Comparison of ENCODE assay signal across 19 cellular contexts in genomic region chr19:2814426-2814825, GRCh38. TPM values are rescaled to one million over a fixed set of nuclear protein-coding genes. Genes with fewer than 3 reads are reported as not detected.
DNase-seq lines count a peak whose midpoint lies in the region; ATAC-seq and TF ChIP-seq lines count a peak whose summit lies in the region.
"Had no signal": no experiment of that assay in that cellular context is flagged by ENCODE, and none has a peak within 500 bp of the region (broad histone marks: within the 10 kb centered on the region; RNA-seq: fewer than 3 reads in every experiment).

No MANE protein-coding gene starts in this region.

- 96% methylated on average over 11 of the region's 11 CpGs for WGBS in SK-N-SH (ENCODE audit: low lambda C conversion rate)

- H3F3A ChIP-seq in SK-N-SH (replicated peaks; ENCODE audit: insufficient read depth) = no peaks in the 10 kb centered on the region

- TF ChIP-seq RAD21 in SK-N-SH (IDR thresholded peaks at IDR 0.05; ENCODE audit: low read length) = no peak

- no peaks in the 10 kb centered on the region for H3K27me3 ChIP-seq in SK-N-SH (ENCODE audit: insufficient read depth)
- no peaks in the 10 kb centered on the region for H3K27me3 ChIP-seq in osteoblast (ENCODE audit: insufficient read depth, low read length)
- H3K27me3 ChIP-seq: BLaER1 had no signal

- H4K20me1 ChIP-seq in SK-N-SH (ENCODE audit: insufficient read depth) = no peaks in the 10 kb centered on the region
- H4K20me1 ChIP-seq in osteoblast (ENCODE audit: insufficient read depth, low read length) = no peaks in the 10 kb centered on the region

- ATAC-seq in SK-N-SH treated with all-trans-retinoic acid at 6 μM for 48 hours (no peak), HG03432 (IDR thresholded peaks at IDR 0.05; ENCODE audit: unreplicated experiment) (no peak), HG02973 (IDR thresholded peaks at IDR 0.05; ENCODE audit: unreplicated experiment) (no peak), HG03442 (IDR thresholded peaks at IDR 0.05; ENCODE audit: unreplicated experiment) (no peak), HG03095 (IDR thresholded peaks at IDR 0.05; ENCODE audit: unreplicated experiment) (no peak)
- ATAC-seq: GM23338 had no signal

- H2AFZ ChIP-seq in SK-N-SH (ENCODE audit: low read depth) = no peak overlapping the region
- no peak overlapping the region for H2AFZ ChIP-seq in osteoblast (ENCODE audit: low read length)
- H2AFZ ChIP-seq: GM23338 had no signal

- H3K4me3 ChIP-seq in SK-N-SH (ENCODE audit: low read depth in 2 of 2, low read length in 1 of 2) (no peak overlapping the region), osteoblast (ENCODE audit: insufficient read depth, low read length) (no peak overlapping the region)
- H3K4me3 ChIP-seq: BLaER1, GM23338 had no signal

- DNase-seq in SK-N-SH (peak; percentile 13), islet precursor cell (peak; percentile 36), osteoblast (ENCODE audit: insufficient read length, low spot score, missing footprints) (peak; percentile 83)
- DNase-seq: AML-193; Caco-2; CD8-positive, alpha-beta memory T cell; DMS79 treated with DMSO at 0.1 percent for 48 hours; EL; KBM-7 had no signal

- peaks cover 0 to 23% of the 10 kb centered on the region in 2 experiments; a peak in 1 of 4 replicates for H3K4me1 ChIP-seq in SK-N-SH (ENCODE audit: control insufficient read depth in 1 of 2, insufficient read depth in 2 of 2, low read depth in 1 of 2, low read length in 1 of 2)
- no peaks in the 10 kb centered on the region for H3K4me1 ChIP-seq in osteoblast (ENCODE audit: insufficient read depth, low read length)

- no peak overlapping the region for H3K9ac ChIP-seq in SK-N-SH
- H3K9ac ChIP-seq: BLaER1 had no signal

- TF ChIP-seq CTCF in SK-N-SH (IDR thresholded peaks at IDR 0.05) (no peak), osteoblast (IDR thresholded peaks at IDR 0.05; ENCODE audit: extremely low read depth, low read depth, low read length) (no peak)

- H3K9me2 ChIP-seq in SK-N-SH = no peaks in the 10 kb centered on the region

- POLR2A ChIA-PET in SK-N-SH (lab: Yijun Ruan, JAX) = interaction anchor here (1.0 kb wide), 1 partner anchor 31 kb away, joined by 3 read pairs; the partner anchor contains the start of gene SGTA

- H3K36me3 ChIP-seq in SK-N-SH (replicated peaks in 1 of 2; ENCODE audit: control insufficient read depth in 1 of 2, insufficient read depth in 2 of 2, low read length in 1 of 2) = peaks cover 3 to 33% of the 10 kb centered on the region in 2 experiments
- peaks cover 11% of the 10 kb centered on the region for H3K36me3 ChIP-seq in osteoblast (ENCODE audit: insufficient read depth, low read length)

- H3K4me2 ChIP-seq in SK-N-SH (no peak overlapping the region), osteoblast (ENCODE audit: insufficient read depth, low read length) (no peak overlapping the region)
- H3K4me2 ChIP-seq: BLaER1, GM23338 had no signal

- CTCF ChIA-PET in SK-N-SH (lab: Yijun Ruan, JAX) = no interaction called here

- H3K27ac ChIP-seq in SK-N-SH (ENCODE audit: low read depth in 2 of 2, low read length in 1 of 2) = no peak overlapping the region; a peak in 1 of 4 replicates
- H3K27ac ChIP-seq in osteoblast (ENCODE audit: low read depth, low read length) = no peak overlapping the region
- H3K27ac ChIP-seq: 22Rv1, HL-60 had no signal

- TF ChIP-seq EP300 in SK-N-SH (IDR thresholded peaks at IDR 0.05; ENCODE audit: borderline replicate concordance in 1 of 2, low read depth in 1 of 2, low read length in 1 of 2) = no peak

- H3K79me2 ChIP-seq in SK-N-SH (ENCODE audit: insufficient read depth) = no peaks in the 10 kb centered on the region
- H3K79me2 ChIP-seq in osteoblast (ENCODE audit: insufficient read depth, low read length) = no peaks in the 10 kb centered on the region

- H3K9me3 ChIP-seq in SK-N-SH = no peaks in the 10 kb centered on the region
- H3K9me3 ChIP-seq in osteoblast (ENCODE audit: low read depth, low read length) = no peaks in the 10 kb centered on the region
- H3K9me3 ChIP-seq: BLaER1, Caco-2 had no signal

TF ChIP-seq in SK-N-SH, 30 proteins besides CTCF, POLR2A, EP300 and RAD21:
- no peak for TF ChIP-seq MEF2A (IDR thresholded peaks at IDR 0.05; ENCODE audit: borderline replicate concordance, low read depth)
- no peak for TF ChIP-seq GABPA (IDR thresholded peaks at IDR 0.05; ENCODE audit: low read depth)
- TF ChIP-seq, protein P1, sequence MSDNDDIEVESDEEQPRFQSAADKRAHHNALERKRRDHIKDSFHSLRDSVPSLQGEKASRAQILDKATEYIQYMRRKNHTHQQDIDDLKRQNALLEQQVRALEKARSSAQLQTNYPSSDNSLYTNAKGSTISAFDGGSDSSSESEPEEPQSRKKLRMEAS (IDR thresholded peaks at IDR 0.05; ENCODE audit: low read depth) = no peak
- TF ChIP-seq MXI1 (IDR thresholded peaks at IDR 0.05; ENCODE audit: low read depth, low read length) = no peak

TF ChIP-seq in SK-N-SH treated with all-trans-retinoic acid at 6 μM for 48 hours, 23 proteins besides CTCF, POLR2A, EP300 and RAD21:
- TF ChIP-seq ZC3H10 (CRISPR knock-in tag; IDR thresholded peaks at IDR 0.05) (no peak), ZNF8 (CRISPR knock-in tag; IDR thresholded peaks at IDR 0.05) (no peak)

RNA-seq across cellular contexts. Expression of gene ZNF554, which starts 5.2 kb away (rescaled TPM):
- polyA plus RNA-seq in SK-N-SH (2012; rRNA removed) = 1.7 and 2.1 TPM in 2 replicates
- 1.1 and 1.3 TPM in 2 replicates for polyA plus RNA-seq in SK-N-SH (2012; cell fraction: cytosol; rRNA removed)
- 5.6 and 5.8 TPM in 2 replicates for polyA plus RNA-seq in SK-N-SH (2012; cell fraction: nucleus; rRNA removed)
- 5.6 and 5.8 TPM in 2 replicates for total RNA-seq in osteoblast

RNA-seq across cellular contexts. Expression of gene ZNF555, which starts 26.8 kb away (rescaled TPM):
- 1.4 and 2.2 TPM in 2 replicates for polyA plus RNA-seq in SK-N-SH (2012; rRNA removed)
- polyA plus RNA-seq in SK-N-SH (2012; cell fraction: cytosol; rRNA removed) = 1.8 and 2.1 TPM in 2 replicates
- polyA plus RNA-seq in SK-N-SH (2012; cell fraction: nucleus; rRNA removed) = 2.0 and 3.1 TPM in 2 replicates
- 6.2 and 8.0 TPM in 2 replicates for total RNA-seq in osteoblast

RNA-seq across cellular contexts. Expression of gene THOP1, which starts 29.1 kb away (rescaled TPM):
- polyA plus RNA-seq in SK-N-SH (2012; rRNA removed) = 124 and 138 TPM in 2 replicates
- polyA plus RNA-seq in SK-N-SH (2012; cell fraction: cytosol; rRNA removed) = 57.3 and 90.2 TPM in 2 replicates
- 210 and 269 TPM in 2 replicates for polyA plus RNA-seq in SK-N-SH (2012; cell fraction: nucleus; rRNA removed)
- 45.6 and 49.5 TPM in 2 replicates for total RNA-seq in osteoblast

RNA-seq across cellular contexts. Expression of gene SGTA, which starts 31.4 kb away (rescaled TPM):
- polyA plus RNA-seq in SK-N-SH (2012; rRNA removed) = 60.4 and 78.4 TPM in 2 replicates
- 31.1 and 45.4 TPM in 2 replicates for polyA plus RNA-seq in SK-N-SH (2012; cell fraction: cytosol; rRNA removed)
- polyA plus RNA-seq in SK-N-SH (2012; cell fraction: nucleus; rRNA removed) = 58.8 and 85.2 TPM in 2 replicates
- total RNA-seq in osteoblast = 35.9 and 38.7 TPM in 2 replicates

RNA-seq across cellular contexts. Expression of gene ZNF556, which starts 52.7 kb away (rescaled TPM):
- 0.46 and 0.67 TPM in 2 replicates for polyA plus RNA-seq in SK-N-SH (2012; rRNA removed)
- polyA plus RNA-seq in SK-N-SH (2012; cell fraction: cytosol; rRNA removed) = 0.63 and 0.71 TPM in 2 replicates
- 0.87 and 1.0 TPM in 2 replicates for polyA plus RNA-seq in SK-N-SH (2012; cell fraction: nucleus; rRNA removed)
- not detected in 2 replicates for total RNA-seq in osteoblast
- total RNA-seq: A673; CD8-positive, alpha-beta memory T cell; GM23338 had no signal
- polyA plus RNA-seq: CD8-positive, alpha-beta memory T cell; GM23338 had no signal

Comparison
In these comparisons a context has a peak if more than half of its experiments do, and no peak if none do; other contexts are left out.
1. DNase-seq: peak in every context shown above with its lines; median percentile 83 in osteoblast; 36 in islet precursor cell; 13 in SK-N-SH.